In genomic region chr7:136709876-136710275, GRCh38 we compare ENCODE assay signal across 17 cellular contexts.
"Had no signal": no experiment of that assay in that cellular context is flagged by ENCODE, and none has a peak within 500 bp of the region (broad histone marks: within the 10 kb centered on the region; RNA-seq: fewer than 3 reads in every experiment).

No MANE protein-coding gene starts in this region.

- H3K4me3 ChIP-seq: gastrocnemius medialis, heart right ventricle, lung, testis, transverse colon had no signal

- H3K9me3 ChIP-seq: gastrocnemius medialis, heart right ventricle, neutrophil, testis, transverse colon had no signal

- H3K4me3 Mint-ChIP-seq: immature natural killer cell; stimulated activated naive B cell treated with anti-CD40 and anti-IgM and Interleukin-4, amounts not matched to agents 10 μg/mL and 1 μg/mL and 100 μg/mL, for 72 hours; stimulated activated naive CD8-positive, alpha-beta T cell treated with anti-CD3 and anti-CD28 coated beads, Interleukin-15, amount 100 ng/mL, for 72 hours had no signal

- H3K27me3 Mint-ChIP-seq: stimulated activated naive B cell treated with anti-CD40 and anti-IgM and Interleukin-4, amounts not matched to agents 10 μg/mL and 1 μg/mL and 100 μg/mL, for 72 hours; stimulated activated naive CD8-positive, alpha-beta T cell treated with anti-CD3 and anti-CD28 coated beads, Interleukin-15, amount 100 ng/mL, for 72 hours had no signal

- H3K27ac Mint-ChIP-seq: immature natural killer cell; stimulated activated naive B cell treated with anti-CD40 and anti-IgM and Interleukin-4, amounts not matched to agents 10 μg/mL and 1 μg/mL and 100 μg/mL, for 72 hours; stimulated activated naive CD8-positive, alpha-beta T cell treated with anti-CD3 and anti-CD28 coated beads, Interleukin-15, amount 100 ng/mL, for 72 hours had no signal

- ATAC-seq: esophagus mucosa; gastrocnemius medialis; left colon; left ventricle myocardium superior; sciatic nerve; stimulated activated naive B cell treated with anti-CD40 and anti-IgM and Interleukin-4, amounts not matched to agents 10 μg/mL and 1 μg/mL and 100 μg/mL, for 72 hours; stimulated activated naive CD8-positive, alpha-beta T cell treated with anti-CD3 and anti-CD28 coated beads, Interleukin-15, amount 100 ng/mL, for 72 hours had no signal

- H3K4me1 Mint-ChIP-seq: immature natural killer cell; stimulated activated naive B cell treated with anti-CD40 and anti-IgM and Interleukin-4, amounts not matched to agents 10 μg/mL and 1 μg/mL and 100 μg/mL, for 72 hours; stimulated activated naive CD8-positive, alpha-beta T cell treated with anti-CD3 and anti-CD28 coated beads, Interleukin-15, amount 100 ng/mL, for 72 hours had no signal

- H3K27me3 ChIP-seq: gastrocnemius medialis, heart right ventricle, neutrophil, testis, transverse colon had no signal

- H3K36me3 Mint-ChIP-seq: immature natural killer cell; stimulated activated naive B cell treated with anti-CD40 and anti-IgM and Interleukin-4, amounts not matched to agents 10 μg/mL and 1 μg/mL and 100 μg/mL, for 72 hours had no signal

- DNase-seq: effector memory CD4-positive, alpha-beta T cell; gastrocnemius medialis; heart right ventricle; immature natural killer cell; kidney; left colon; left ventricle myocardium superior; stimulated activated CD4-positive, alpha-beta T cell treated with anti-CD3 and anti-CD28 coated beads, Interleukin-2, amount 100 ng/mL, for 24 hours; stimulated activated CD4-positive, alpha-beta T cell treated with anti-CD3 and anti-CD28 coated beads, Interleukin-4, amount 100 ng/mL, for 4 hours; stimulated activated naive B cell treated with anti-CD40 and anti-IgM and Interleukin-4, amounts not matched to agents 10 μg/mL and 1 μg/mL and 100 μg/mL, for 72 hours; stimulated activated naive CD8-positive, alpha-beta T cell treated with anti-CD3 and anti-CD28 coated beads, Interleukin-15, amount 100 ng/mL, for 72 hours; testis; transverse colon had no signal

- H3K4me1 ChIP-seq: gastrocnemius medialis, heart right ventricle, testis, transverse colon had no signal

- H3K36me3 ChIP-seq: gastrocnemius medialis, heart right ventricle, neutrophil, transverse colon had no signal

- H3K27ac ChIP-seq: gastrocnemius medialis, heart right ventricle, neutrophil, testis had no signal
